Comparison of ENCODE assay signal across 10 cellular contexts in the genomic region with DNA sequence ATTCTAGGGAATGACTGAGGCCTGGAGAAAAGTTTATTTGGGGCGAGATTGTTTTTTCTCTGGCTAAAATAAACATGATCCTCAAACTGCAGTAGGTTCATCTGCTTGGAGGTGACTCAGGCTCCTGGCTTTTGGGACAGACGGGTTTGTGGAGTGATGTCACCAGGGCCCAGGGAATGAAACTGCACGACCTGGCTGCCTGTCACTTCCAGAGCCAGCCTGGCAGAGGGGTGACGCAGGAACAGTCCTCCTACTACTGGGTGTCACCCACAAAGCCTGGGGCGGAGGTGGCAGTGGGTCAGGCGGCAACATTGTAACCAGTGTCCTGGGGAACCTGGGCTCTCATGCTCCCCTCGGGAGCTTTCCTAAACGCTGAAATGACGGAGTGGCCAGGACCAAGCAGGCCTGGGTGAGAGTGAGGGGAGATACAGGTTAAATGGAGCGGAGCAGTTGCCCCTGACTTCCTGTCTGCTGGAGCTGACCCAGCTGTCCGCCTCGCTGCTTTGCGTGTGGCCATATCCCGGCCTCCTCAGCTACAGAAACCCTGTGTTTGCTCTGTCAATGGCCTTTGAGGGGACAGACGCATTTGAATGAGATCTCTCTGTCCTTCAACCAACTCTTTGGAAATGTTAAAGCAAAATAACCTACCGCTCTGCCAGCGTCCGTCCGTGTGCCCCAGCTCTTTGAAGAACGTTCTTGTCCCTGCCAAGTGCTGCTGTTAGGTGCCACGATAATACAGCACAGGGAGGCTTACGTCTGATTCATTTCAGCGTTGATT. TPM values are rescaled to one million over a fixed set of nuclear protein-coding genes. Genes with fewer than 3 reads are reported as not detected.
A peak's percentile ranks its signal among the peaks of the same experiment; 100 is the strongest.
DNase-seq lines count a peak whose midpoint lies in the region; ATAC-seq, FAIRE-seq and TF ChIP-seq lines count a peak whose summit lies in the region.
"Had no signal": no experiment of that assay in that cellular context is flagged by ENCODE, and none has a peak within 500 bp of the region (broad histone marks: within the 10 kb centered on the region; RNA-seq: fewer than 3 reads in every experiment).

No MANE protein-coding gene starts in this region.

- intact Hi-C loops in heart left ventricle (cut with DNase I): loop anchor here in 2 of 10 donors (5.0 to 10.0 kb wide), 2 partner anchors 47 to 49 kb away; no protein-coding TSS in a partner anchor
- intact Hi-C loops in psoas muscle (cut with DNase I): no loop called here

- TF ChIP-seq EP300 in tibial nerve (IDR thresholded peaks at IDR 0.05): no peak

- H3K9me3 ChIP-seq in heart left ventricle (no peaks in the 10 kb centered on the region), psoas muscle (no peaks in the 10 kb centered on the region), small intestine (ENCODE audit: control insufficient read depth, low read depth) (no peaks in the 10 kb centered on the region), tibial nerve (no peaks in the 10 kb centered on the region)

- H3K4me3 Mint-ChIP-seq in WTC11: no peak overlapping the region

- H3K27me3 Mint-ChIP-seq in WTC11 (ENCODE audit: low read depth): peaks cover 28% of the 10 kb centered on the region

- H3K4me3 ChIP-seq in heart left ventricle (no peak overlapping the region), psoas muscle (no peak overlapping the region), small intestine (ENCODE audit: low read depth in 1 of 2, low read length in 2 of 2) (no peak overlapping the region), tibial nerve (no peak overlapping the region)

- peaks cover 3 to 56% (median 30%) of the 10 kb centered on the region in 12 donors for H3K4me1 ChIP-seq in heart left ventricle
- H3K4me1 ChIP-seq in psoas muscle: peaks cover 15% of the 10 kb centered on the region
- H3K4me1 ChIP-seq in small intestine (ENCODE audit: control insufficient read depth in 2 of 2, insufficient read depth in 1 of 2, low read depth in 1 of 2, low read length in 1 of 2): peaks cover 4 to 6% of the 10 kb centered on the region in 2 donors
- H3K4me1 ChIP-seq in tibial nerve: peaks cover 0 to 30% (median 13%) of the 10 kb centered on the region in 4 donors

- POLR2A ChIA-PET in WTC11 (lab: Charles Lee): interaction anchor here (0.9 kb wide), 1 partner anchor 21 kb away, joined by 3 read pairs; no protein-coding TSS in a partner anchor

- peaks cover 3% of the 10 kb centered on the region; the same call in 1 of the 2 replicates for H3K36me3 Mint-ChIP-seq in WTC11

- CTCF ChIA-PET in WTC11 (lab: Charles Lee): interaction anchor here (0.7 to 4.2 kb wide), 6 partner anchors 9 to 47 kb away, joined by 3 to 19 read pairs (median 6); no protein-coding TSS in a partner anchor

- no peak for FAIRE-seq in small intestine (lab: Jason Lieb, UNC)

- TF ChIP-seq POLR2A in heart left ventricle (IDR thresholded peaks at IDR 0.05): no peak
- TF ChIP-seq POLR2A in tibial nerve (IDR thresholded peaks at IDR 0.05): no peak

- 47 to 60% (median 51%) methylated on average over 23 of the region's 23 CpGs for WGBS in heart left ventricle, 4 donors
- WGBS in psoas muscle, 3 donors: 62 to 77% (median 67%) methylated on average over 23 of the region's 23 CpGs
- 69 to 76% (median 72%) methylated on average over 23 of the region's 23 CpGs for WGBS in small intestine, 3 donors
- 54 to 57% methylated on average over 22 of the region's 23 CpGs for WGBS in tibial nerve, 2 donors

- peaks cover 33% of the 10 kb centered on the region for H3K4me1 Mint-ChIP-seq in WTC11

- DNase-seq in ELR (ENCODE audit: low read depth) (peak; percentile 77), WTC11 (ENCODE audit: low spot score) (no peak), heart left ventricle (peak in 2 of 5 donors; percentile 72 to 85), psoas muscle (peak in 1 of 2 donors; percentile 62), small intestine (no peak), tibial nerve (ENCODE audit: low spot score in 2 of 2) (no peak), HUDEP-2 (lab: John Stamatoyannopoulos, UW; ENCODE audit: unreplicated experiment in 76 of 76) (no peak), cerebellar nuclear complex (lab: John Stamatoyannopoulos, UW) (no peak)
- DNase-seq: activated CD8-positive, alpha-beta memory T cell treated with anti-CD3 and anti-CD28 coated beads for 24 hours; MV-4-11 had no signal

- no peaks in the 10 kb centered on the region; the same call in 1 of the 2 replicates for H3K9me3 Mint-ChIP-seq in WTC11

- peak overlapping the region; percentile 79 to 98 (median 86) for H3K27ac ChIP-seq in heart left ventricle
- peak overlapping the region; percentile 75 for H3K27ac ChIP-seq in psoas muscle
- H3K27ac ChIP-seq in small intestine (ENCODE audit: low read depth in 1 of 2, low read length in 1 of 2): no peak overlapping the region
- H3K27ac ChIP-seq in tibial nerve: peak overlapping the region in 1 of 4 donors; percentile 70

- ATAC-seq in WTC11 (peak; percentile 36), heart left ventricle (peak; percentile 74 to 83 (median 78)), psoas muscle (peak; percentile 80 to 87 (median 86))

- H3K27ac Mint-ChIP-seq in WTC11: peak overlapping the region; percentile 76

- H3K36me3 ChIP-seq in heart left ventricle: no peaks in the 10 kb centered on the region
- no peaks in the 10 kb centered on the region for H3K36me3 ChIP-seq in psoas muscle (ENCODE audit: insufficient read depth in 1 of 2, low read depth in 1 of 2)
- H3K36me3 ChIP-seq in small intestine (ENCODE audit: control insufficient read depth in 2 of 2, insufficient read depth in 2 of 2, low read length in 2 of 2): peaks cover 0 to 2% of the 10 kb centered on the region in 2 donors
- H3K36me3 ChIP-seq in tibial nerve: no peaks in the 10 kb centered on the region

- no peak for TF ChIP-seq CTCF in WTC11 (IDR thresholded peaks at IDR 0.05)
- no peak for TF ChIP-seq CTCF in heart left ventricle (IDR thresholded peaks at IDR 0.05)
- no peak for TF ChIP-seq CTCF in psoas muscle (IDR thresholded peaks at IDR 0.05)
- no peak for TF ChIP-seq CTCF in tibial nerve (IDR thresholded peaks at IDR 0.05)

- H3K27me3 ChIP-seq in heart left ventricle: peaks cover 0 to 4% (median 0%) of the 10 kb centered on the region in 9 donors
- no peaks in the 10 kb centered on the region for H3K27me3 ChIP-seq in psoas muscle (ENCODE audit: insufficient read depth in 3 of 3, low read length in 2 of 3)
- H3K27me3 ChIP-seq in small intestine (ENCODE audit: control insufficient read depth in 2 of 2, insufficient read depth in 2 of 2, low read length in 2 of 2): no peaks in the 10 kb centered on the region
- H3K27me3 ChIP-seq in tibial nerve: no peaks in the 10 kb centered on the region

TF ChIP-seq in WTC11, 78 proteins besides CTCF, POLR2A, EP300 and RAD21:
- TF ChIP-seq GABPB1 (CRISPR knock-in tag; IDR thresholded peaks at IDR 0.05): peak; percentile 34; the same call in 1 of the 2 replicates
- TF ChIP-seq, protein P1, sequence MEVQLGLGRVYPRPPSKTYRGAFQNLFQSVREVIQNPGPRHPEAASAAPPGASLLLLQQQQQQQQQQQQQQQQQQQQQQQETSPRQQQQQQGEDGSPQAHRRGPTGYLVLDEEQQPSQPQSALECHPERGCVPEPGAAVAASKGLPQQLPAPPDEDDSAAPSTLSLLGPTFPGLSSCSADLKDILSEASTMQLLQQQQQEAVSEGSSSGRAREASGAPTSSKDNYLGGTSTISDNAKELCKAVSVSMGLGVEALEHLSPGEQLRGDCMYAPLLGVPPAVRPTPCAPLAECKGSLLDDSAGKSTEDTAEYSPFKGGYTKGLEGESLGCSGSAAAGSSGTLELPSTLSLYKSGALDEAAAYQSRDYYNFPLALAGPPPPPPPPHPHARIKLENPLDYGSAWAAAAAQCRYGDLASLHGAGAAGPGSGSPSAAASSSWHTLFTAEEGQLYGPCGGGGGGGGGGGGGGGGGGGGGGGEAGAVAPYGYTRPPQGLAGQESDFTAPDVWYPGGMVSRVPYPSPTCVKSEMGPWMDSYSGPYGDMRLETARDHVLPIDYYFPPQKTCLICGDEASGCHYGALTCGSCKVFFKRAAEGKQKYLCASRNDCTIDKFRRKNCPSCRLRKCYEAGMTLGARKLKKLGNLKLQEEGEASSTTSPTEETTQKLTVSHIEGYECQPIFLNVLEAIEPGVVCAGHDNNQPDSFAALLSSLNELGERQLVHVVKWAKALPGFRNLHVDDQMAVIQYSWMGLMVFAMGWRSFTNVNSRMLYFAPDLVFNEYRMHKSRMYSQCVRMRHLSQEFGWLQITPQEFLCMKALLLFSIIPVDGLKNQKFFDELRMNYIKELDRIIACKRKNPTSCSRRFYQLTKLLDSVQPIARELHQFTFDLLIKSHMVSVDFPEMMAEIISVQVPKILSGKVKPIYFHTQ (CRISPR knock-in tag; IDR thresholded peaks at IDR 0.05): no peak
- no peak for TF ChIP-seq NFE2L1 (CRISPR knock-in tag; IDR thresholded peaks at IDR 0.05)

RNA-seq across cellular contexts. Expression of a gene that starts 6.5 kb away (rescaled TPM):
- total RNA-seq in WTC11 (2021): 22.8 to 45.2 TPM (median 26.8 TPM) in 3 replicates
- 10 to 100 TPM; 14.9 to 49.5 (median 19.6) TPM for total RNA-seq in heart left ventricle
- polyA plus RNA-seq in heart left ventricle: 10 to 100 TPM; 19.1 to 31.4 TPM
- 10 to 100 TPM in 2 of 4 donors, 1 to 10 TPM in 2; 6.2 to 13.4 (median 9.7) TPM for total RNA-seq in psoas muscle
- 10 to 100 TPM in 1 of 3 donors, 1 to 10 TPM in 2; 4.5 to 17.6 (median 8.0) TPM for polyA plus RNA-seq in psoas muscle
- polyA plus RNA-seq in small intestine: 100 to 1,000 TPM in 2 of 3 donors, 10 to 100 TPM in 1; 71.2 to 284 (median 126) TPM
- total RNA-seq in tibial nerve: 10 to 100 TPM; 10.3 to 22.5 (median 16.9) TPM

RNA-seq across cellular contexts. Expression of a gene that starts 54.2 kb away (rescaled TPM):
- total RNA-seq in WTC11 (2021) (10.4 to 18.1 TPM (median 11.4 TPM) in 3 replicates), heart left ventricle (10 to 100 TPM; 14.5 to 51.2 (median 22.7) TPM), psoas muscle (10 to 100 TPM in 2 of 4 donors, 1 to 10 TPM in 2; 8.9 to 11.1 (median 9.9) TPM), tibial nerve (10 to 100 TPM; 24.5 to 28.4 (median 25.8) TPM)
- polyA plus RNA-seq in heart left ventricle (10 to 100 TPM; 17.4 to 21.7 TPM), psoas muscle (1 to 10 TPM; 3.2 to 7.7 (median 5.9) TPM), small intestine (10 to 100 TPM; 22.8 to 31.4 (median 24.0) TPM)

Comparison
In these comparisons a context has a peak if more than half of its experiments do, and no peak if none do; other contexts are left out.
1. ATAC-seq: peak in every context shown above with its lines; median percentile 86 in psoas muscle; 78 in heart left ventricle; 36 in WTC11.
2. H3K27ac ChIP-seq: peak in heart left ventricle (12 of 12) and psoas muscle (single experiment); none in small intestine (0 of 2).